ENCODE assay signal across 19 cellular contexts in genomic region chr7:77794000-77794399, GRCh38. TPM values are rescaled to one million over a fixed set of nuclear protein-coding genes. Genes with fewer than 3 reads are reported as not detected.
DNase-seq lines count a peak whose midpoint lies in the region; ATAC-seq and TF ChIP-seq lines count a peak whose summit lies in the region.
"Had no signal": no experiment of that assay in that cellular context is flagged by ENCODE, and none has a peak within 500 bp of the region (broad histone marks: within the 10 kb centered on the region; RNA-seq: fewer than 3 reads in every experiment).

No MANE protein-coding gene starts in this region.

- H3K4me1 Mint-ChIP-seq in activated naive CD4-positive, alpha-beta T cell treated with anti-CD3 and anti-CD28 coated beads, Interleukin-2, amount 50 U/mL, for 24 hours = peaks cover 37% of the 10 kb centered on the region
- peaks cover 25% of the 10 kb centered on the region for H3K4me1 Mint-ChIP-seq in activated T-helper 17 cell treated with anti-CD3 and anti-CD28 coated beads, Interleukin-2, amount 50 U/mL, for 72 hours
- peaks cover 33% of the 10 kb centered on the region for H3K4me1 Mint-ChIP-seq in neural crest cell

- H3K4me3 Mint-ChIP-seq in activated naive CD4-positive, alpha-beta T cell treated with anti-CD3 and anti-CD28 coated beads, Interleukin-2, amount 50 U/mL, for 24 hours = no peak overlapping the region
- H3K4me3 Mint-ChIP-seq in activated T-helper 17 cell treated with anti-CD3 and anti-CD28 coated beads, Interleukin-2, amount 50 U/mL, for 72 hours = no peak overlapping the region
- peak overlapping the region; percentile 76 for H3K4me3 Mint-ChIP-seq in neural crest cell

- H3K36me3 Mint-ChIP-seq in activated naive CD4-positive, alpha-beta T cell treated with anti-CD3 and anti-CD28 coated beads, Interleukin-2, amount 50 U/mL, for 24 hours = peaks cover 9% of the 10 kb centered on the region
- H3K36me3 Mint-ChIP-seq in activated T-helper 17 cell treated with anti-CD3 and anti-CD28 coated beads, Interleukin-2, amount 50 U/mL, for 72 hours (ENCODE audit: low read depth) = peaks cover 49% of the 10 kb centered on the region
- H3K36me3 Mint-ChIP-seq in neural crest cell (ENCODE audit: low read depth) = peaks cover 7% of the 10 kb centered on the region

- H3K27ac ChIP-seq in subcutaneous abdominal adipose tissue (ENCODE audit: low read depth, low read length) = peak overlapping the region; percentile 35

- no peaks in the 10 kb centered on the region for H3K9me3 ChIP-seq in subcutaneous abdominal adipose tissue (ENCODE audit: control insufficient read depth in 5 of 5, low read length in 5 of 5)
- H3K9me3 ChIP-seq: Caco-2 had no signal

- H3K9me3 Mint-ChIP-seq in activated naive CD4-positive, alpha-beta T cell treated with anti-CD3 and anti-CD28 coated beads, Interleukin-2, amount 50 U/mL, for 24 hours = no peaks in the 10 kb centered on the region
- H3K9me3 Mint-ChIP-seq in activated T-helper 17 cell treated with anti-CD3 and anti-CD28 coated beads, Interleukin-2, amount 50 U/mL, for 72 hours = no peaks in the 10 kb centered on the region
- H3K9me3 Mint-ChIP-seq in neural crest cell = no peaks in the 10 kb centered on the region
- H3K9me3 Mint-ChIP-seq: IgD-negative memory B cell had no signal

- peaks cover 0 to 33% (median 25%) of the 10 kb centered on the region in 5 donors for H3K4me1 ChIP-seq in subcutaneous abdominal adipose tissue (ENCODE audit: control insufficient read depth in 5 of 5, insufficient read depth in 5 of 5, low read length in 5 of 5)

- no peaks in the 10 kb centered on the region for H3K27me3 ChIP-seq in subcutaneous abdominal adipose tissue (ENCODE audit: control insufficient read depth in 5 of 5, insufficient read depth in 4 of 5, low read length in 5 of 5)

- peaks cover 0 to 5% (median 0%) of the 10 kb centered on the region in 5 donors for H3K36me3 ChIP-seq in subcutaneous abdominal adipose tissue (ENCODE audit: control insufficient read depth in 5 of 5, insufficient read depth in 5 of 5, low read length in 5 of 5)

- no peak overlapping the region for H3K9ac ChIP-seq in subcutaneous abdominal adipose tissue (ENCODE audit: low read length in 5 of 5)

- no peak for DNase-seq in activated naive CD4-positive, alpha-beta T cell treated with anti-CD3 and anti-CD28 coated beads, Interleukin-2, amount 50 U/mL, for 16 hours
- DNase-seq in neural crest cell (ENCODE audit: low read depth, low spot score) (no peak), GOT3 (lab: John Stamatoyannopoulos, UW) (no peak), GM13977 (ENCODE audit: low spot score) (no peak), AG20443 (ENCODE audit: low spot score) (no peak)
- DNase-seq: C1 segment of cervical spinal cord, Caco-2, DMS53, HCEC 1CT, NCI-H1048, NCI-H1694, NCI-H2107 had no signal

- ATAC-seq in activated T-helper 17 cell treated with anti-CD3 and anti-CD28 coated beads, Interleukin-2, amount 50 U/mL, for 72 hours (replicated peaks) = no peak
- ATAC-seq: GM12878, Panc1, Right ventricle myocardium inferior had no signal

- peak overlapping the region; percentile 26 for H3K27ac Mint-ChIP-seq in activated naive CD4-positive, alpha-beta T cell treated with anti-CD3 and anti-CD28 coated beads, Interleukin-2, amount 50 U/mL, for 24 hours
- peak overlapping the region; percentile 34 for H3K27ac Mint-ChIP-seq in activated T-helper 17 cell treated with anti-CD3 and anti-CD28 coated beads, Interleukin-2, amount 50 U/mL, for 72 hours
- H3K27ac Mint-ChIP-seq in neural crest cell (ENCODE audit: unreplicated experiment) = no peak overlapping the region

- no peaks in the 10 kb centered on the region for H3K27me3 Mint-ChIP-seq in activated naive CD4-positive, alpha-beta T cell treated with anti-CD3 and anti-CD28 coated beads, Interleukin-2, amount 50 U/mL, for 24 hours
- H3K27me3 Mint-ChIP-seq in activated T-helper 17 cell treated with anti-CD3 and anti-CD28 coated beads, Interleukin-2, amount 50 U/mL, for 72 hours = no peaks in the 10 kb centered on the region
- H3K27me3 Mint-ChIP-seq in neural crest cell (ENCODE audit: low read depth) = no peaks in the 10 kb centered on the region
- H3K27me3 Mint-ChIP-seq: IgD-negative memory B cell had no signal

- TF ChIP-seq CTCF in neural crest cell (conservative IDR thresholded peaks at IDR 0.05) (no peak), GM13977 (IDR thresholded peaks at IDR 0.05; ENCODE audit: extremely low read depth, insufficient read depth, missing control alignments) (no peak)

- no peak overlapping the region for H3K4me3 ChIP-seq in subcutaneous abdominal adipose tissue (ENCODE audit: low read depth in 1 of 5, low read length in 5 of 5)
- H3K4me3 ChIP-seq: GM12878 had no signal

- in situ Hi-C loops in GM13977 (cut with MboI; ENCODE audit: low pct_unique_long_range_greater_than_20kb, low sequenced_read_pairs, unreplicated experiment) = loop anchor here (10.0 kb wide), 1 partner anchor 121 kb away; no protein-coding TSS in a partner anchor

RNA-seq across cellular contexts. Expression of gene TMEM60, which starts 4.2 kb away (rescaled TPM):
- 10 to 100 TPM; 12.1 to 13.2 TPM for total RNA-seq in activated T-helper 17 cell treated with anti-CD3 and anti-CD28 coated beads, Interleukin-2, amount 50 U/mL, for 72 hours
- 22.9 and 26.1 TPM in 2 replicates for total RNA-seq in neural crest cell

RNA-seq across cellular contexts. Expression of gene PHTF2, which starts 4.6 kb away (rescaled TPM):
- 100 to 1,000 TPM in 1 of 2 donors, 10 to 100 TPM in 1; 66.1 to 123 TPM for total RNA-seq in activated T-helper 17 cell treated with anti-CD3 and anti-CD28 coated beads, Interleukin-2, amount 50 U/mL, for 72 hours
- 19.8 and 23.0 TPM in 2 replicates for total RNA-seq in neural crest cell
